In the genomic region with DNA sequence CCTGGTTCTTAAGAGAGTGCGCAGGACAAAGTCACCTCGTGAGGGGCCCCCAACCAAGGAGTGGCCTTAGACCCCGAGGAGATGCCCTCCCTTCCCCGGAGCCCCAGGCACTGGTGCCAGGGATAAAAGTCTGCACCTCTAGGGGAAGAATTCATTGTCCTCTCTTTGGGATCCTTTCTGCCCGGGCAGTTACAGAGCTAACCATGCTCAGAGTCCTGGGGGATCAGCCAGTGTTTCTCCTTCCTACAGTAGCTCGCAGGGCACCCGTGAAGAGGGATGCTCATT, we compare ENCODE assay signal across 1 cellular context.
TF ChIP-seq lines count a peak whose summit lies in the region.

No MANE protein-coding gene starts in this region.

TF ChIP-seq in GM12878, 131 proteins besides CTCF, POLR2A, EP300 and RAD21:
- TF ChIP-seq NFXL1 (IDR thresholded peaks at IDR 0.05; ENCODE audit: borderline replicate concordance) (no peak), BHLHE40 (IDR thresholded peaks at IDR 0.05; ENCODE audit: borderline replicate concordance in 1 of 2, low read depth in 2 of 2, low read length in 1 of 2) (no peak), YY1 (IDR thresholded peaks at IDR 0.05; ENCODE audit: low read depth, low read length) (no peak), WRNIP1 (IDR thresholded peaks at IDR 0.05; ENCODE audit: borderline replicate concordance, low read depth, low read length) (no peak), RBBP5 (conservative IDR thresholded peaks at IDR 0.05) (no peak), SMC3 (IDR thresholded peaks at IDR 0.05; ENCODE audit: borderline replicate concordance, low read length) (no peak), KAT2A (conservative IDR thresholded peaks at IDR 0.05; ENCODE audit: control insufficient read depth, low read depth, low read length) (no peak), SUZ12 (IDR thresholded peaks at IDR 0.05; ENCODE audit: unreplicated experiment) (no peak)
- TF ChIP-seq, protein P1, sequence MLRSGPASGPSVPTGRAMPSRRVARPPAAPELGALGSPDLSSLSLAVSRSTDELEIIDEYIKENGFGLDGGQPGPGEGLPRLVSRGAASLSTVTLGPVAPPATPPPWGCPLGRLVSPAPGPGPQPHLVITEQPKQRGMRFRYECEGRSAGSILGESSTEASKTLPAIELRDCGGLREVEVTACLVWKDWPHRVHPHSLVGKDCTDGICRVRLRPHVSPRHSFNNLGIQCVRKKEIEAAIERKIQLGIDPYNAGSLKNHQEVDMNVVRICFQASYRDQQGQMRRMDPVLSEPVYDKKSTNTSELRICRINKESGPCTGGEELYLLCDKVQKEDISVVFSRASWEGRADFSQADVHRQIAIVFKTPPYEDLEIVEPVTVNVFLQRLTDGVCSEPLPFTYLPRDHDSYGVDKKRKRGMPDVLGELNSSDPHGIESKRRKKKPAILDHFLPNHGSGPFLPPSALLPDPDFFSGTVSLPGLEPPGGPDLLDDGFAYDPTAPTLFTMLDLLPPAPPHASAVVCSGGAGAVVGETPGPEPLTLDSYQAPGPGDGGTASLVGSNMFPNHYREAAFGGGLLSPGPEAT (IDR thresholded peaks at IDR 0.05; ENCODE audit: low read depth) = no peak
